In genomic region chr2:152648336-152648735, GRCh38 we compare ENCODE assay signal across 11 cellular contexts.
A peak's percentile ranks its signal among the peaks of the same experiment; 100 is the strongest.
DNase-seq lines count a peak whose midpoint lies in the region; ATAC-seq and TF ChIP-seq lines count a peak whose summit lies in the region.
"Had no signal": no experiment of that assay in that cellular context is flagged by ENCODE, and none has a peak within 500 bp of the region (broad histone marks: within the 10 kb centered on the region; RNA-seq: fewer than 3 reads in every experiment).

No MANE protein-coding gene starts in this region.

- H3K27me3 Mint-ChIP-seq in chondrocyte (ENCODE audit: low read depth), result no peaks in the 10 kb centered on the region
- H3K27me3 Mint-ChIP-seq: dendritic cell treated with granulocyte-macrophage colony-stimulating factor and Interleukin-4, amounts not matched to agents 40 ng/mL and 50 ng/mL, for 4 days; naive B cell had no signal

- DNase-seq in BJ (ENCODE audit: low read depth), result no peak
- DNase-seq in Karpas-422, result peak; percentile 44
- DNase-seq in chondrocyte (ENCODE audit: low spot score), result no peak
- DNase-seq in mucosa of descending colon, result peak in 1 of 3 donors; percentile 29
- DNase-seq in effector memory CD4-positive, alpha-beta T cell, result no peak
- DNase-seq in NCI-H774 (lab: John Stamatoyannopoulos, UW), result no peak
- DNase-seq in aorta, result no peak
- DNase-seq: MG63, naive B cell had no signal

- peaks cover 17% of the 10 kb centered on the region for H3K4me1 Mint-ChIP-seq in chondrocyte (ENCODE audit: low read depth)
- H3K4me1 Mint-ChIP-seq: naive B cell had no signal

- H3K9me3 ChIP-seq in Karpas-422 (ENCODE audit: low read length), result no peaks in the 10 kb centered on the region
- no peaks in the 10 kb centered on the region for H3K9me3 ChIP-seq in mucosa of descending colon
- no peaks in the 10 kb centered on the region for H3K9me3 ChIP-seq in effector memory CD4-positive, alpha-beta T cell (ENCODE audit: control insufficient read depth, low read length)
- no peaks in the 10 kb centered on the region for H3K9me3 ChIP-seq in aorta (ENCODE audit: control insufficient read depth, low read length)
- H3K9me3 ChIP-seq: MG63 had no signal

- H3K4me1 ChIP-seq in Karpas-422 (ENCODE audit: low read length), result no peaks in the 10 kb centered on the region
- H3K4me1 ChIP-seq in mucosa of descending colon (ENCODE audit: low read depth), result peaks cover 6% of the 10 kb centered on the region
- no peaks in the 10 kb centered on the region for H3K4me1 ChIP-seq in effector memory CD4-positive, alpha-beta T cell (ENCODE audit: control insufficient read depth, insufficient read depth, low read length, poor library complexity, severe bottlenecking)
- peaks cover 0 to 4% of the 10 kb centered on the region in 2 donors for H3K4me1 ChIP-seq in aorta (ENCODE audit: control insufficient read depth in 1 of 2, insufficient read depth in 2 of 2, low read length in 2 of 2)

- no peak overlapping the region for H3K9ac ChIP-seq in Karpas-422 (ENCODE audit: low read length)

- H4K20me1 ChIP-seq in Karpas-422 (ENCODE audit: insufficient read depth, low read depth, low read length), result no peaks in the 10 kb centered on the region

- no peaks in the 10 kb centered on the region for H3K9me2 ChIP-seq in Karpas-422 (replicated peaks; ENCODE audit: insufficient read depth, low read length)

- ATAC-seq in mucosa of descending colon (peak; percentile 84), aorta (ENCODE audit: low FRiP score) (no peak), HG02852 (IDR thresholded peaks at IDR 0.05; ENCODE audit: unreplicated experiment) (no peak)

- no peaks in the 10 kb centered on the region for H3K79me2 ChIP-seq in Karpas-422 (ENCODE audit: low read length)

- H3K4me3 Mint-ChIP-seq in chondrocyte (ENCODE audit: unreplicated experiment), result no peak overlapping the region
- H3K4me3 Mint-ChIP-seq: dendritic cell treated with granulocyte-macrophage colony-stimulating factor and Interleukin-4, amounts not matched to agents 40 ng/mL and 50 ng/mL, for 4 days; naive B cell had no signal

- TF ChIP-seq CTCF in BJ (IDR thresholded peaks at IDR 0.05; ENCODE audit: insufficient read depth, low read depth, low read length) (peak; percentile 33; the same call in 1 of the 2 replicates), chondrocyte (IDR thresholded peaks at IDR 0.05) (peak; percentile 63), mucosa of descending colon (IDR thresholded peaks at IDR 0.05) (no peak)

- H3K27ac Mint-ChIP-seq in chondrocyte (ENCODE audit: unreplicated experiment), result no peak overlapping the region
- H3K27ac Mint-ChIP-seq: dendritic cell treated with granulocyte-macrophage colony-stimulating factor and Interleukin-4, amounts not matched to agents 40 ng/mL and 50 ng/mL, for 4 days had no signal

- H3K27ac ChIP-seq in Karpas-422 (ENCODE audit: low read length), result no peak overlapping the region
- no peak overlapping the region for H3K27ac ChIP-seq in effector memory CD4-positive, alpha-beta T cell (ENCODE audit: insufficient read depth, low read length, poor library complexity, severe bottlenecking)
- H3K27ac ChIP-seq in aorta (ENCODE audit: low read depth in 1 of 2, low read length in 2 of 2), result no peak overlapping the region

- WGBS in aorta, 2 donors, result 28 to 29% methylated on average over 2 of the region's 2 CpGs

- CTCF ChIA-PET in BJ (lab: Yijun Ruan, JAX), result interaction anchor here (0.5 to 5.8 kb wide), 10 partner anchors 10 to 646 kb away, joined by 3 to 36 read pairs (median 4); no protein-coding TSS in a partner anchor

- H3K36me3 ChIP-seq in BJ (ENCODE audit: control insufficient read depth, insufficient read depth, low read length), result no peaks in the 10 kb centered on the region
- H3K36me3 ChIP-seq in Karpas-422 (ENCODE audit: insufficient read depth, low read length), result peaks cover 60% of the 10 kb centered on the region; the same call in 1 of the 2 replicates
- no peaks in the 10 kb centered on the region for H3K36me3 ChIP-seq in mucosa of descending colon (ENCODE audit: low read depth)
- H3K36me3 ChIP-seq in effector memory CD4-positive, alpha-beta T cell (ENCODE audit: control insufficient read depth, insufficient read depth, low read length), result peaks cover 16% of the 10 kb centered on the region
- H3K36me3 ChIP-seq in aorta (ENCODE audit: control insufficient read depth in 1 of 2, insufficient read depth in 2 of 2, low read length in 1 of 2), result peaks cover 0 to 2% of the 10 kb centered on the region in 2 donors

- H3K36me3 Mint-ChIP-seq in chondrocyte (ENCODE audit: low read depth), result peaks cover 10% of the 10 kb centered on the region
- H3K36me3 Mint-ChIP-seq: naive B cell had no signal

- H3K27me3 ChIP-seq in BJ (ENCODE audit: control insufficient read depth, insufficient read depth, low read length), result no peaks in the 10 kb centered on the region
- H3K27me3 ChIP-seq in Karpas-422 (ENCODE audit: low read length), result no peaks in the 10 kb centered on the region
- no peaks in the 10 kb centered on the region for H3K27me3 ChIP-seq in effector memory CD4-positive, alpha-beta T cell (replicated peaks; ENCODE audit: control insufficient read depth, insufficient read depth, low read length, poor library complexity, severe bottlenecking)
- no peaks in the 10 kb centered on the region for H3K27me3 ChIP-seq in aorta (ENCODE audit: control insufficient read depth in 1 of 2, insufficient read depth in 2 of 2, low read length in 1 of 2)
- H3K27me3 ChIP-seq: MG63 had no signal

- no peak overlapping the region for H3K4me3 ChIP-seq in BJ (ENCODE audit: low read depth, low read length)
- H3K4me3 ChIP-seq in Karpas-422 (ENCODE audit: low read length), result no peak overlapping the region
- H3K4me3 ChIP-seq in mucosa of descending colon, result no peak overlapping the region
- H3K4me3 ChIP-seq in effector memory CD4-positive, alpha-beta T cell (ENCODE audit: insufficient read depth, low read depth, low read length, poor library complexity, severe bottlenecking), result no peak overlapping the region
- no peak overlapping the region for H3K4me3 ChIP-seq in aorta (ENCODE audit: low read length in 2 of 2)
- H3K4me3 ChIP-seq: MG63 had no signal

- no peak overlapping the region for H3K4me2 ChIP-seq in Karpas-422 (ENCODE audit: low read depth, low read length, poor library complexity, severe bottlenecking)

- POLR2A ChIA-PET in BJ (lab: Charles Lee), result no interaction called here

- no peaks in the 10 kb centered on the region for H3K9me3 Mint-ChIP-seq in chondrocyte (ENCODE audit: low read depth)
- H3K9me3 Mint-ChIP-seq: dendritic cell treated with granulocyte-macrophage colony-stimulating factor and Interleukin-4, amounts not matched to agents 40 ng/mL and 50 ng/mL, for 4 days; naive B cell had no signal

- H2AFZ ChIP-seq in Karpas-422 (ENCODE audit: low read length), result no peak overlapping the region

- intact Hi-C loops in mucosa of descending colon (cut with DNase I, micrococcal nuclease), result no loop called here
- intact Hi-C loops in aorta (cut with DNase I), result no loop called here
